ENCODE assay signal across 10 cellular contexts in the genomic region with DNA sequence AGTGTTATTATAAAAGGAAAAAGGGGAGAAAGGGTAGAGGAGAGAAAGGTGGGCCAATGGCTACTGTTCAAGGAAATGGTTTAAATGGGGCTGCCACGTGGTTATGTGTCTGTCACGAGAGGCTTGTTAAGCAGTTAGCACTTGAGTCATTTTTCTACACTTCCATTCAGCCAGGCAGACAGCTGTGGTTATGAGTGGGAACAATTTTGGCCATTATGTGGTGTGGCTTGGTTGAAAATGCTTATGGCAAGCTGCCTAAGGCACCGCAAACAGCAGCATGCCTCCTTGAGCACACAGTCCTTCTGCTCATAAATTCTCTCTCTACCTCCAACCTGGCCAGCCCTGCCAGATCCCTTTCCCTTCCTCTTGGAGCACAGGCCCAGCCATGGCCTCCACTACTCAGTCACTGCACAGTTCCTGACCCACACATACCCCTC. TPM values are rescaled to one million over a fixed set of nuclear protein-coding genes. Genes with fewer than 3 reads are reported as not detected.
DNase-seq lines count a peak whose midpoint lies in the region; ATAC-seq and FAIRE-seq lines count a peak whose summit lies in the region.
"Had no signal": no experiment of that assay in that cellular context is flagged by ENCODE, and none has a peak within 500 bp of the region (broad histone marks: within the 10 kb centered on the region; RNA-seq: fewer than 3 reads in every experiment).

No MANE protein-coding gene starts in this region.

- ATAC-seq in GM18861 (IDR thresholded peaks at IDR 0.05; ENCODE audit: unreplicated experiment) = no peak
- ATAC-seq in GM21737 (IDR thresholded peaks at IDR 0.05; ENCODE audit: unreplicated experiment) = no peak
- ATAC-seq: A549 had no signal

- H3K27ac ChIP-seq in small intestine (ENCODE audit: low read depth in 1 of 2, low read length in 1 of 2) = peak overlapping the region in 1 of 2 donors; percentile 46
- H3K27ac ChIP-seq: A549 had no signal

- no peaks in the 10 kb centered on the region for H3K9me3 ChIP-seq in small intestine (ENCODE audit: control insufficient read depth, low read depth)
- H3K9me3 ChIP-seq: A549 had no signal

- peaks cover 3% of the 10 kb centered on the region in 2 donors for H3K4me1 ChIP-seq in small intestine (ENCODE audit: control insufficient read depth in 2 of 2, insufficient read depth in 1 of 2, low read depth in 1 of 2, low read length in 1 of 2)

- WGBS in small intestine, 3 donors = 62 to 75% (median 63%) methylated on average over 3 of the region's 3 CpGs

- peaks cover 7 to 11% of the 10 kb centered on the region in 2 donors for H3K36me3 ChIP-seq in small intestine (ENCODE audit: control insufficient read depth in 2 of 2, insufficient read depth in 2 of 2, low read length in 2 of 2)

- FAIRE-seq in small intestine (lab: Jason Lieb, UNC) = no peak
- FAIRE-seq: A549, islet of Langerhans had no signal

- in situ Hi-C loops in KBM-7 (cut with MboI; ENCODE audit: low pct_unique_long_range_greater_than_20kb, low sequenced_read_pairs) = no loop called here

- DNase-seq in DMS153 (lab: John Stamatoyannopoulos, UW) (peak; percentile 18), DMS153 treated with DMSO at 0.1 percent for 48 hours (lab: John Stamatoyannopoulos, UW; ENCODE audit: unreplicated experiment) (no peak), KBM-7 (peak; percentile 82), renal cortical epithelial cell (ENCODE audit: low read depth) (peak; percentile 46), small intestine (no peak)
- DNase-seq in activated CD8-positive, alpha-beta memory T cell treated with anti-CD3 and anti-CD28 coated beads for 24 hours = peak; percentile 76

- no peak overlapping the region for H3K4me3 ChIP-seq in small intestine (ENCODE audit: low read depth in 1 of 2, low read length in 2 of 2)
- H3K4me3 ChIP-seq: A549 had no signal

- H3K27me3 ChIP-seq in small intestine (ENCODE audit: control insufficient read depth in 2 of 2, insufficient read depth in 2 of 2, low read length in 2 of 2) = no peaks in the 10 kb centered on the region

RNA-seq across cellular contexts. Expression of a gene that starts 3.2 kb away (rescaled TPM):
- total RNA-seq in renal cortical epithelial cell = 4.5 and 26.5 TPM in 2 replicates
- polyA plus RNA-seq in small intestine = 10 to 100 TPM in 2 of 3 donors, 1 to 10 TPM in 1; 5.6 to 67.3 (median 25.7) TPM

RNA-seq across cellular contexts. Expression of a gene that starts 15.9 kb away (rescaled TPM):
- 0.35 TPM in 1 of 2 replicates, not detected in the other for total RNA-seq in renal cortical epithelial cell
- not detected for polyA plus RNA-seq in small intestine

RNA-seq across cellular contexts. Expression of a gene that starts 36.7 kb away (rescaled TPM):
- total RNA-seq in renal cortical epithelial cell = 49.5 and 65.5 TPM in 2 replicates
- 10 to 100 TPM; 30.1 to 38.5 (median 31.1) TPM for polyA plus RNA-seq in small intestine

RNA-seq across cellular contexts. Expression of a gene that starts 50.5 kb away (rescaled TPM):
- 89.8 and 187 TPM in 2 replicates for total RNA-seq in renal cortical epithelial cell
- 100 to 1,000 TPM in 1 of 3 donors, 10 to 100 TPM in 2; 86.1 to 138 (median 94.0) TPM for polyA plus RNA-seq in small intestine

Comparison
In these comparisons a context has a peak if more than half of its experiments do, and no peak if none do; other contexts are left out.
1. DNase-seq: peak in DMS153 (single experiment), KBM-7 (single experiment), activated CD8-positive, alpha-beta memory T cell treated with anti-CD3 and anti-CD28 coated beads for 24 hours (single experiment) and renal cortical epithelial cell (single experiment); none in DMS153 treated with DMSO at 0.1 percent for 48 hours (single experiment) and small intestine (single experiment).